8 cellular contexts compared by ENCODE assay signal in the genomic region with DNA sequence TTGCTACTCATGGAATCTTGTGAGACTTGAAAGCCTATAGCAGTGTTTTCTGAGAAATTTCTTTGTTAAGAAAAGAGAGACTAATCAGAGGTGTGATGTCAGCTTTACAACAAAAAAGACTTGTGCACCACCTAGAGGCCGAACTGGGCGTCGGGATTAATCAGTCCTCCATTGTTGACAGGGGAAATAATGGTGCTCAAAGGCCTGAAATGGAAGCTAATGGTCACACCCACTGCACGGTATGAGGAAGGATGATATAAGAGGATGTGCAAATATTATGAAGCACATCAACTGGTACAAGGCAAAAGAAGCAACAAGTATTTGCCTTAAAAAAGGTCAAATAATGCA.
DNase-seq lines count a peak whose midpoint lies in the region; ATAC-seq lines count a peak whose summit lies in the region.

No MANE protein-coding gene starts in this region.

- peak; percentile 97 for ATAC-seq in GM21528 (IDR thresholded peaks at IDR 0.05; ENCODE audit: low FRiP score, unreplicated experiment)
- peak; percentile 89 to 94 for ATAC-seq in stimulated activated naive B cell treated with anti-CD40 and anti-IgM and Interleukin-4, amounts not matched to agents 10 μg/mL and 1 μg/mL and 100 μg/mL, for 72 hours (replicated peaks)

- peaks cover 0 to 6% of the 10 kb centered on the region in 2 donors for H3K4me1 Mint-ChIP-seq in stimulated activated naive B cell treated with anti-CD40 and anti-IgM and Interleukin-4, amounts not matched to agents 10 μg/mL and 1 μg/mL and 100 μg/mL, for 72 hours

- DNase-seq in activated CD4-positive, alpha-beta T cell treated with anti-CD3 and anti-CD28 coated beads for 48 hours, result peak; percentile 57
- no peak for DNase-seq in activated CD4-positive, alpha-beta T cell treated with anti-CD3 and anti-CD28 coated beads for 4 hours
- DNase-seq in HK-2 (ENCODE audit: unreplicated experiment) (peak; percentile 54), NCI-H748 (lab: John Stamatoyannopoulos, UW; ENCODE audit: unreplicated experiment) (peak; percentile 86), astrocyte of the hippocampus (ENCODE audit: low read depth, low spot score) (peak; percentile 86), iPS-NIHi11 (ENCODE audit: low spot score) (peak; percentile 62)
- peak; percentile 15 for DNase-seq in stimulated activated naive B cell treated with anti-CD40 and anti-IgM and Interleukin-4, amounts not matched to agents 10 μg/mL and 1 μg/mL and 100 μg/mL, for 72 hours

- H3K27me3 Mint-ChIP-seq in stimulated activated naive B cell treated with anti-CD40 and anti-IgM and Interleukin-4, amounts not matched to agents 10 μg/mL and 1 μg/mL and 100 μg/mL, for 72 hours, result no peaks in the 10 kb centered on the region

- no peaks in the 10 kb centered on the region for H3K36me3 Mint-ChIP-seq in stimulated activated naive B cell treated with anti-CD40 and anti-IgM and Interleukin-4, amounts not matched to agents 10 μg/mL and 1 μg/mL and 100 μg/mL, for 72 hours

- H3K4me3 Mint-ChIP-seq in stimulated activated naive B cell treated with anti-CD40 and anti-IgM and Interleukin-4, amounts not matched to agents 10 μg/mL and 1 μg/mL and 100 μg/mL, for 72 hours, result no peak overlapping the region

- H3K9me3 Mint-ChIP-seq in stimulated activated naive B cell treated with anti-CD40 and anti-IgM and Interleukin-4, amounts not matched to agents 10 μg/mL and 1 μg/mL and 100 μg/mL, for 72 hours, result peaks cover 0 to 3% of the 10 kb centered on the region in 2 donors

- no peak overlapping the region for H3K27ac Mint-ChIP-seq in stimulated activated naive B cell treated with anti-CD40 and anti-IgM and Interleukin-4, amounts not matched to agents 10 μg/mL and 1 μg/mL and 100 μg/mL, for 72 hours

Comparison
In these comparisons a context has a peak if more than half of its experiments do, and no peak if none do; other contexts are left out.
1. DNase-seq: peak in activated CD4-positive, alpha-beta T cell treated with anti-CD3 and anti-CD28 coated beads for 48 hours (single experiment), HK-2 (single experiment), NCI-H748 (single experiment), astrocyte of the hippocampus (single experiment), iPS-NIHi11 (single experiment) and stimulated activated naive B cell treated with anti-CD40 and anti-IgM and Interleukin-4, amounts not matched to agents 10 μg/mL and 1 μg/mL and 100 μg/mL, for 72 hours (single experiment); none in activated CD4-positive, alpha-beta T cell treated with anti-CD3 and anti-CD28 coated beads for 4 hours (0 of 2).